Comparison of ENCODE assay signal across 1 cellular context in genomic region chr17:45981306-45981705, GRCh38.
TF ChIP-seq lines count a peak whose summit lies in the region.

No MANE protein-coding gene starts in this region.

TF ChIP-seq in K562, 482 proteins besides CTCF, POLR2A, EP300 and RAD21:
- TF ChIP-seq HNRNPL (IDR thresholded peaks at IDR 0.05; ENCODE audit: low read depth, low read length) (no peak), POLR2AphosphoS2 (IDR thresholded peaks at IDR 0.05; ENCODE audit: low read length) (no peak), HNRNPK (IDR thresholded peaks at IDR 0.05; ENCODE audit: low read depth, low read length, poor library complexity, severe bottlenecking) (no peak), E2F4 (CRISPR knock-in tag; IDR thresholded peaks at IDR 0.05; ENCODE audit: low read depth) (no peak), ARID4B (CRISPR knock-in tag; IDR thresholded peaks at IDR 0.05) (no peak), TAF7 (tag; IDR thresholded peaks at IDR 0.05) (no peak), ZNF609 (CRISPR knock-in tag; IDR thresholded peaks at IDR 0.05; ENCODE audit: borderline replicate concordance) (no peak), MAZ (CRISPR knock-in tag; conservative IDR thresholded peaks at IDR 0.05 in 1 of 2, IDR thresholded peaks at IDR 0.05 in 1 of 2) (no peak), ZNF318 (IDR thresholded peaks at IDR 0.05; ENCODE audit: borderline replicate concordance in 1 of 2, low read depth in 1 of 2) (no peak), ZNF316 (IDR thresholded peaks at IDR 0.05) (no peak)
